ENCODE assay signal across 8 cellular contexts in genomic region chr6:35601331-35602132, GRCh38.
DNase-seq lines count a peak whose midpoint lies in the region; ATAC-seq and TF ChIP-seq lines count a peak whose summit lies in the region.

No MANE protein-coding gene starts in this region.

- peaks cover 0 to 5% (median 3%) of the 10 kb centered on the region in 5 experiments for H3K9me3 Mint-ChIP-seq in brain
- no peaks in the 10 kb centered on the region for H3K9me3 Mint-ChIP-seq in immature natural killer cell

- peaks cover 3% of the 10 kb centered on the region for H3K27me3 Mint-ChIP-seq in brain
- no peaks in the 10 kb centered on the region for H3K27me3 Mint-ChIP-seq in immature natural killer cell (ENCODE audit: low read depth in 3 of 3)

- H3K4me3 Mint-ChIP-seq in brain: peak overlapping the region; percentile 52 to 68 (median 55)
- peak overlapping the region; percentile 47 to 75 (median 74) for H3K4me3 Mint-ChIP-seq in immature natural killer cell

- H3K4me2 ChIP-seq in smooth muscle cell: peak overlapping the region; percentile 74

- H3K4me3 ChIP-seq in HFF-Myc (replicated peaks; ENCODE audit: low read depth, low read length): peak overlapping the region; percentile 11
- peak overlapping the region; percentile 9 for H3K4me3 ChIP-seq in smooth muscle cell

- H3K36me3 ChIP-seq in smooth muscle cell (ENCODE audit: low read depth): no peaks in the 10 kb centered on the region

- no peaks in the 10 kb centered on the region for H3K9me3 ChIP-seq in smooth muscle cell (replicated peaks; ENCODE audit: low read depth)

- peaks cover 35% of the 10 kb centered on the region for H3K4me1 Mint-ChIP-seq in brain
- peaks cover 37 to 39% of the 10 kb centered on the region in 2 donors for H3K4me1 Mint-ChIP-seq in immature natural killer cell

- WGBS in smooth muscle cell (ENCODE audit: low lambda C conversion rate): 4% methylated on average over 8 of the region's 8 CpGs

- H3K9ac ChIP-seq in smooth muscle cell (ENCODE audit: low read depth): no peak overlapping the region

- H3K27me3 ChIP-seq in smooth muscle cell (ENCODE audit: low read depth): no peaks in the 10 kb centered on the region

- ATAC-seq in GM19397 (IDR thresholded peaks at IDR 0.05; ENCODE audit: unreplicated experiment) (no peak), HG02870 (IDR thresholded peaks at IDR 0.05; ENCODE audit: unreplicated experiment) (no peak)

- peaks cover 20% of the 10 kb centered on the region for H3K4me1 ChIP-seq in smooth muscle cell (ENCODE audit: low read depth)

- H3K27ac ChIP-seq in smooth muscle cell (ENCODE audit: low read depth): peak overlapping the region; percentile 53

- H4K20me1 ChIP-seq in smooth muscle cell (ENCODE audit: low read depth): no peaks in the 10 kb centered on the region

- no peak for TF ChIP-seq CTCF in HFF-Myc (IDR thresholded peaks at IDR 0.05; ENCODE audit: low read depth, low read length, missing control alignments)
- TF ChIP-seq CTCF in brain (conservative IDR thresholded peaks at IDR 0.05): no peak
- TF ChIP-seq CTCF in smooth muscle cell (IDR thresholded peaks at IDR 0.05; ENCODE audit: borderline replicate concordance, insufficient read depth, poor library complexity, severe bottlenecking): no peak

- peak; percentile 91 for DNase-seq in HFF-Myc (ENCODE audit: extremely low read depth, low read depth)
- peak; percentile 64 for DNase-seq in SKM-1 treated with dmso at 0.1 percent for 144 hours (lab: John Stamatoyannopoulos, UW; ENCODE audit: unreplicated experiment)
- DNase-seq in immature natural killer cell: peak; percentile 24 to 68 (median 54)
- no peak for DNase-seq in smooth muscle cell (lab: John Stamatoyannopoulos, UW; ENCODE audit: unreplicated experiment)
- DNase-seq in NCI-H774 (lab: John Stamatoyannopoulos, UW): no peak

- H3K36me3 Mint-ChIP-seq in brain: peaks cover 8% of the 10 kb centered on the region
- H3K36me3 Mint-ChIP-seq in immature natural killer cell: peaks cover 5 to 8% (median 8%) of the 10 kb centered on the region in 3 donors

- H3K27ac Mint-ChIP-seq in brain (peak overlapping the region in 3 of 5 experiments; percentile 21 to 68 (median 60)), immature natural killer cell (peak overlapping the region; percentile 60 to 93 (median 86))

- no peak overlapping the region for H2AFZ ChIP-seq in smooth muscle cell (ENCODE audit: low read depth)

- H3F3A ChIP-seq in smooth muscle cell (ENCODE audit: low read depth): peaks cover 30% of the 10 kb centered on the region

- no peaks in the 10 kb centered on the region for H3K79me2 ChIP-seq in smooth muscle cell (ENCODE audit: low read depth)

Comparison
In these comparisons a context has a peak if more than half of its experiments do, and no peak if none do; other contexts are left out.
1. DNase-seq: peak in HFF-Myc (single experiment), SKM-1 treated with dmso at 0.1 percent for 144 hours (single experiment) and immature natural killer cell (3 of 3); none in smooth muscle cell (single experiment) and NCI-H774 (single experiment).